In genomic region chr16:29124828-29125227, GRCh38 we compare ENCODE assay signal across 35 cellular contexts.
"Had no signal": no experiment of that assay in that cellular context is flagged by ENCODE, and none has a peak within 500 bp of the region (broad histone marks: within the 10 kb centered on the region; RNA-seq: fewer than 3 reads in every experiment).

No MANE protein-coding gene starts in this region.

- H3K27me3 ChIP-seq: adrenal gland, body of pancreas, breast epithelium had no signal

- H3K27ac Mint-ChIP-seq: activated CD4-positive, alpha-beta memory T cell treated with anti-CD3 and anti-CD28 coated beads for 36 hours; activated naive CD4-positive, alpha-beta T cell treated with anti-CD3 and anti-CD28 coated beads for 36 hours; activated T-helper 1 cell treated with anti-CD3 and anti-CD28 coated beads, Interleukin-12 subunit alpha, Interleukin-12 subunit beta, Interleukin-2, Interleukin-4 antibody, amounts not matched to agents 30 ng/mL and 10 ng/mL and 1 ng/mL, durations not matched to agents 14 hours and 24 hours and 36 hours had no signal

- H3K9me3 Mint-ChIP-seq: activated CD4-positive, alpha-beta memory T cell treated with anti-CD3 and anti-CD28 coated beads for 36 hours; activated naive CD4-positive, alpha-beta T cell treated with anti-CD3 and anti-CD28 coated beads for 36 hours; activated naive CD4-positive, alpha-beta T cell treated with anti-CD3 and anti-CD28 coated beads, Interleukin-2, amount 50 U/mL, for 72 hours; activated T-cell treated with anti-CD3 and anti-CD28 coated beads, Interleukin-2, amount 50 U/mL, for 4 hours; activated T-helper 1 cell treated with anti-CD3 and anti-CD28 coated beads, Interleukin-12 subunit alpha, Interleukin-12 subunit beta, Interleukin-2, Interleukin-4 antibody, amounts not matched to agents 30 ng/mL and 10 ng/mL and 1 ng/mL, durations not matched to agents 14 hours and 24 hours and 36 hours had no signal

- H3K27me3 Mint-ChIP-seq: activated CD4-positive, alpha-beta memory T cell treated with anti-CD3 and anti-CD28 coated beads for 36 hours had no signal

- H3K9me3 ChIP-seq: adrenal gland, body of pancreas, breast epithelium had no signal

- H3K4me3 ChIP-seq: adrenal gland, body of pancreas, breast epithelium, PC-9 had no signal

- ATAC-seq: activated CD4-positive, CD25-positive, alpha-beta regulatory T cell treated with anti-CD3 and anti-CD28 coated beads, Interleukin-2, amount 50 U/mL, for 24 hours; activated naive CD4-positive, alpha-beta T cell treated with anti-CD3 and anti-CD28 coated beads, Interleukin-2, amount 50 U/mL, for 72 hours; activated T-cell treated with anti-CD3 and anti-CD28 coated beads, Interleukin-2, amount 50 U/mL, for 4 hours; body of pancreas; Right ventricle myocardium inferior had no signal

- H3K4me2 ChIP-seq: KMS-11, PC-9 had no signal

- H3K36me3 ChIP-seq: adrenal gland, breast epithelium had no signal

- H3K4me3 Mint-ChIP-seq: activated CD4-positive, alpha-beta memory T cell treated with anti-CD3 and anti-CD28 coated beads for 36 hours; activated naive CD4-positive, alpha-beta T cell treated with anti-CD3 and anti-CD28 coated beads for 36 hours; activated T-cell treated with anti-CD3 and anti-CD28 coated beads, Interleukin-2, amount 50 U/mL, for 4 hours; activated T-helper 1 cell treated with anti-CD3 and anti-CD28 coated beads, Interleukin-12 subunit alpha, Interleukin-12 subunit beta, Interleukin-2, Interleukin-4 antibody, amounts not matched to agents 30 ng/mL and 10 ng/mL and 1 ng/mL, durations not matched to agents 14 hours and 24 hours and 36 hours had no signal

- H3K27ac ChIP-seq: adrenal gland, body of pancreas, breast epithelium, KMS-11, PC-9, RWPE1 had no signal

- H2AFZ ChIP-seq: PC-9 had no signal

- H3K4me1 ChIP-seq: body of pancreas, breast epithelium had no signal

- H3K36me3 Mint-ChIP-seq: activated naive CD4-positive, alpha-beta T cell treated with anti-CD3 and anti-CD28 coated beads, Interleukin-2, amount 50 U/mL, for 72 hours had no signal

- DNase-seq: activated CD4-positive, alpha-beta memory T cell treated with anti-CD3 and anti-CD28 coated beads for 36 hours; activated CD4-positive, alpha-beta T cell treated with anti-CD3 and anti-CD28 coated beads for 4 hours; activated CD4-positive, alpha-beta T cell treated with anti-CD3 and anti-CD28 coated beads, Interleukin-2, amount 50 U/mL, for 1 hour; activated CD8-positive, alpha-beta memory T cell treated with anti-CD3 and anti-CD28 coated beads, Interleukin-2, amount 50 U/mL, for 4 hours; activated gamma-delta T cell treated with Interleukin-2 at 50 U/mL for 16 hours; activated naive CD4-positive, alpha-beta T cell treated with anti-CD3 and anti-CD28 coated beads for 36 hours; activated T-cell treated with anti-CD3 and anti-CD28 coated beads for 4 hours; activated T-cell treated with anti-CD3 and anti-CD28 coated beads, Interleukin-2, amount 50 U/mL, for 4 hours; body of pancreas; caudate nucleus; cerebellar nuclear complex; MM.1S; MV-4-11; NCI-H1092; NCI-H1417; NCI-H146; NCI-H187; NCI-H2029 treated with DMSO at 0.1 percent for 48 hours; NCI-H2107; NCI-H2171; NCI-H510A; NCI-H526; NCI-H748 treated with DMSO at 0.1 percent for 48 hours; NK-92 treated with Interleukin-12 subunit alpha and Interleukin-12 subunit beta, amount 100 ng/mL, for 24 hours; PC-9; SIG-M5; T1000 had no signal
